ENCODE assay signal across 23 cellular contexts in the genomic region with DNA sequence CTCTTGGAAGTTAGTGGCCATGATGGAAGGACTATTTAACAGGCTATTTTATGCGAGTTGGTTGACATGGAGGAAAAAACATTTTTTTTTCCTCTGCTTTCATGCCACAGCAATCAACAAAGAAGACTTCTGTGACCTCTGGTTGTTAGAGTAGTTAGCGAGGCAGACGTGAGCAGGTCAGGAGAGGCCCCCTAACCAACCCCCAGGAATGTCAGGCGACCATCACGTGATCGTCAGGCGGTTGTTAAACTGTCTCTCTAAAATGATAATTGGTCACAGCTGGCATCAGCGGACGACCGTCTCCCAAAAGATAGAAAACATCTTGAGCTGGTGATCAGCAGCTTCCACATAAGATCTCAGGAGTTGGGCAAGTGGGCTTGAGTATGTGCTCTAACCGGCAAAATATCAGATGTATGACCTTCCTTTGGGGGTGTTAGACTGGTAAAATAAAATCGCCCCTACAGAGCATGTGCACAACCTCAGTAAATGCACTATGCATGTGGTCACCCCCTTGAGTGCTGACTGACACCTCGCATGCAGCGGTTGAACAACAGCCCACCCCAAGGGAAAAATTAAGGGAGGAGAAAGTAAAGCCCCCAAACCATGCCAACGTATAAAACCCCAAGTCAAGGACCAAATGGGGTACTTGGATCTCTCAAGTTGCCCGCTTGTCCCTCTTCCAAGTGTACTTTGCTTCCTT. TPM values are rescaled to one million over a fixed set of nuclear protein-coding genes. Genes with fewer than 3 reads are reported as not detected.
DNase-seq lines count a peak whose midpoint lies in the region; ATAC-seq and TF ChIP-seq lines count a peak whose summit lies in the region.
"Had no signal": no experiment of that assay in that cellular context is flagged by ENCODE, and none has a peak within 500 bp of the region (broad histone marks: within the 10 kb centered on the region; RNA-seq: fewer than 3 reads in every experiment).

No MANE protein-coding gene starts in this region.

- 38% methylated on average over 14 of the region's 16 CpGs for WGBS in mesenchymal stem cell

- POLR2A ChIA-PET in WTC11 (lab: Charles Lee), result no interaction called here

- H3K27ac ChIP-seq in mesenchymal stem cell (ENCODE audit: low read length, poor library complexity, severe bottlenecking), result no peak overlapping the region
- H3K27ac ChIP-seq in vagina, result peak overlapping the region; percentile 48
- H3K27ac ChIP-seq: ovary, thoracic aorta had no signal

- H2AK5ac ChIP-seq in mesenchymal stem cell (ENCODE audit: low read length, severe bottlenecking), result no peak overlapping the region

- no peak overlapping the region for H4K91ac ChIP-seq in mesenchymal stem cell (ENCODE audit: low read length)

- no peak overlapping the region for H3K4ac ChIP-seq in mesenchymal stem cell (ENCODE audit: low read depth in 1 of 2, low read length in 2 of 2)

- H3K4me3 Mint-ChIP-seq in WTC11 (no peak overlapping the region), chondrocyte (ENCODE audit: unreplicated experiment) (no peak overlapping the region)
- H3K4me3 Mint-ChIP-seq: CD4-positive, CD25-positive, alpha-beta regulatory T cell had no signal

- DNase-seq in NCI-H2171 treated with DMSO at 0.1 percent for 48 hours (lab: John Stamatoyannopoulos, UW), result peak; percentile 27
- no peak for DNase-seq in NCI-H2171 (lab: John Stamatoyannopoulos, UW)
- DNase-seq in WTC11 (ENCODE audit: low spot score), result no peak
- peak; percentile 55 for DNase-seq in mesenchymal stem cell
- DNase-seq in vagina (ENCODE audit: extremely low spot score in 2 of 2), result no peak
- DNase-seq in activated effector memory CD4-positive, alpha-beta T cell treated with anti-CD3 and anti-CD28 coated beads, Interleukin-2, amount 50 U/mL, for 16 hours, result no peak
- no peak for DNase-seq in chondrocyte (ENCODE audit: low spot score)
- DNase-seq: 8988T; activated CD4-positive, alpha-beta T cell treated with anti-CD3 and anti-CD28 coated beads for 1 hour; amniotic stem cell; CD4-positive, CD25-positive, alpha-beta regulatory T cell; central memory CD4-positive, alpha-beta T cell; DMS79; effector memory CD4-positive, alpha-beta T cell; left cardiac atrium; NCI-H187; NCI-H524; ovary; SIG-M5; small intestine; T-helper 9 cell had no signal

- H3K9me3 Mint-ChIP-seq in WTC11 (no peaks in the 10 kb centered on the region), chondrocyte (ENCODE audit: low read depth) (no peaks in the 10 kb centered on the region)

- no peak overlapping the region for H2BK120ac ChIP-seq in mesenchymal stem cell (ENCODE audit: low read depth, low read length)

- H3K4me2 ChIP-seq in mesenchymal stem cell (ENCODE audit: low read length, poor library complexity, severe bottlenecking), result no peak overlapping the region

- H3K27ac Mint-ChIP-seq in WTC11 (no peak overlapping the region), chondrocyte (ENCODE audit: unreplicated experiment) (no peak overlapping the region)
- H3K27ac Mint-ChIP-seq: CD4-positive, CD25-positive, alpha-beta regulatory T cell had no signal

- intact Hi-C loops in vagina (cut with DNase I), result no loop called here

- peak overlapping the region; percentile 30 to 48 for H3K18ac ChIP-seq in mesenchymal stem cell (ENCODE audit: low read depth in 1 of 2, low read length in 2 of 2)

- H3K14ac ChIP-seq in mesenchymal stem cell (ENCODE audit: low read length in 2 of 2), result no peak overlapping the region

- H2BK5ac ChIP-seq in mesenchymal stem cell (ENCODE audit: low read depth, low read length, poor library complexity, severe bottlenecking), result no peak overlapping the region

- peak overlapping the region; percentile 17 for H4K8ac ChIP-seq in mesenchymal stem cell (ENCODE audit: low read length)

- H3K9me3 ChIP-seq in mesenchymal stem cell (ENCODE audit: control insufficient read depth, low read length), result no peaks in the 10 kb centered on the region
- H3K9me3 ChIP-seq in vagina, result no peaks in the 10 kb centered on the region
- H3K9me3 ChIP-seq: ovary, thoracic aorta had no signal

- CTCF ChIA-PET in WTC11 (lab: Charles Lee), result interaction anchor here (1.4 to 1.5 kb wide), 2 partner anchors 9 to 120 kb away, joined by 4 to 6 read pairs; no protein-coding TSS in a partner anchor

- H3K4me1 ChIP-seq in mesenchymal stem cell (ENCODE audit: control insufficient read depth, insufficient read depth, low read depth, low read length) (no peaks in the 10 kb centered on the region), vagina (peaks cover 16% of the 10 kb centered on the region)

- H3K4me3 ChIP-seq in mesenchymal stem cell (ENCODE audit: insufficient read depth in 1 of 2, low read depth in 1 of 2, low read length in 2 of 2) (peak overlapping the region in 1 of 2 experiments; percentile 19), vagina (no peak overlapping the region)
- H3K4me3 ChIP-seq: ovary, thoracic aorta had no signal

- H3K27me3 Mint-ChIP-seq in WTC11 (ENCODE audit: low read depth) (peaks cover 4% of the 10 kb centered on the region), chondrocyte (ENCODE audit: low read depth) (peaks cover 7% of the 10 kb centered on the region)

- H3K23ac ChIP-seq in mesenchymal stem cell (ENCODE audit: low read length in 2 of 2), result no peak overlapping the region

- H3K79me1 ChIP-seq in mesenchymal stem cell (replicated peaks; ENCODE audit: low read length, poor library complexity, severe bottlenecking), result no peaks in the 10 kb centered on the region

- ATAC-seq in WTC11 (peak; percentile 43), GM18909 (IDR thresholded peaks at IDR 0.05; ENCODE audit: poor library complexity, unreplicated experiment) (no peak)
- ATAC-seq: left cardiac atrium had no signal

- H3K9ac ChIP-seq in mesenchymal stem cell (ENCODE audit: low read length), result peak overlapping the region; percentile 43

- H3K27me3 ChIP-seq in mesenchymal stem cell (ENCODE audit: control insufficient read depth in 1 of 2, insufficient read depth in 1 of 2, low read length in 2 of 2) (peaks cover 0 to 4% of the 10 kb centered on the region in 2 experiments), vagina (no peaks in the 10 kb centered on the region)
- H3K27me3 ChIP-seq: ovary had no signal

- no peak overlapping the region for H2AFZ ChIP-seq in mesenchymal stem cell (ENCODE audit: low read depth, low read length)

- no peak for TF ChIP-seq POLR2A in vagina (IDR thresholded peaks at IDR 0.05)

- H2BK12ac ChIP-seq in mesenchymal stem cell (ENCODE audit: low read length in 2 of 2), result peak overlapping the region in 1 of 2 experiments; percentile 42

- TF ChIP-seq CTCF in WTC11 (IDR thresholded peaks at IDR 0.05) (no peak), vagina (IDR thresholded peaks at IDR 0.05) (no peak), chondrocyte (IDR thresholded peaks at IDR 0.05) (no peak)

- H2BK15ac ChIP-seq in mesenchymal stem cell (ENCODE audit: low read depth, poor library complexity, severe bottlenecking), result peak overlapping the region; percentile 36

- no peaks in the 10 kb centered on the region for H3K36me3 Mint-ChIP-seq in WTC11
- H3K36me3 Mint-ChIP-seq in chondrocyte (ENCODE audit: low read depth), result no peaks in the 10 kb centered on the region
- H3K36me3 Mint-ChIP-seq: CD4-positive, CD25-positive, alpha-beta regulatory T cell had no signal

- H3K36me3 ChIP-seq in mesenchymal stem cell (ENCODE audit: control insufficient read depth in 1 of 2, insufficient read depth in 2 of 2, low read depth in 1 of 2, low read length in 2 of 2) (no peaks in the 10 kb centered on the region), vagina (no peaks in the 10 kb centered on the region)
- H3K36me3 ChIP-seq: ovary, thoracic aorta had no signal

- H3K4me1 Mint-ChIP-seq in WTC11 (peaks cover 30% of the 10 kb centered on the region), chondrocyte (ENCODE audit: low read depth) (peaks cover 6% of the 10 kb centered on the region)

TF ChIP-seq in WTC11, 78 proteins besides CTCF, POLR2A, EP300 and RAD21:
- TF ChIP-seq, protein P1, sequence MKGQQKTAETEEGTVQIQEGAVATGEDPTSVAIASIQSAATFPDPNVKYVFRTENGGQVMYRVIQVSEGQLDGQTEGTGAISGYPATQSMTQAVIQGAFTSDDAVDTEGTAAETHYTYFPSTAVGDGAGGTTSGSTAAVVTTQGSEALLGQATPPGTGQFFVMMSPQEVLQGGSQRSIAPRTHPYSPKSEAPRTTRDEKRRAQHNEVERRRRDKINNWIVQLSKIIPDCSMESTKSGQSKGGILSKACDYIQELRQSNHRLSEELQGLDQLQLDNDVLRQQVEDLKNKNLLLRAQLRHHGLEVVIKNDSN (CRISPR knock-in tag; IDR thresholded peaks at IDR 0.05), result 0 out of 2 replicates have a peak, but pooled peaks have one; percentile 50
- no peak for TF ChIP-seq SMAD3 (CRISPR knock-in tag; IDR thresholded peaks at IDR 0.05; ENCODE audit: borderline replicate concordance)
- TF ChIP-seq, protein P2, sequence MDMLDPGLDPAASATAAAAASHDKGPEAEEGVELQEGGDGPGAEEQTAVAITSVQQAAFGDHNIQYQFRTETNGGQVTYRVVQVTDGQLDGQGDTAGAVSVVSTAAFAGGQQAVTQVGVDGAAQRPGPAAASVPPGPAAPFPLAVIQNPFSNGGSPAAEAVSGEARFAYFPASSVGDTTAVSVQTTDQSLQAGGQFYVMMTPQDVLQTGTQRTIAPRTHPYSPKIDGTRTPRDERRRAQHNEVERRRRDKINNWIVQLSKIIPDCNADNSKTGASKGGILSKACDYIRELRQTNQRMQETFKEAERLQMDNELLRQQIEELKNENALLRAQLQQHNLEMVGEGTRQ (CRISPR knock-in tag; IDR thresholded peaks at IDR 0.05), result peak; percentile 43; the same call in 1 of the 2 replicates

RNA-seq across cellular contexts. Expression of a gene that starts 20.9 kb away (rescaled TPM):
- 36.4 to 42.8 TPM (median 42.6 TPM) in 3 replicates for total RNA-seq in WTC11 (2021)
- 7.0 TPM for polyA plus RNA-seq in mesenchymal stem cell (2013, experiment 1 of 2)
- polyA plus RNA-seq in mesenchymal stem cell (2013, experiment 2 of 2), result 8.4 TPM
- 13.5 TPM for total RNA-seq in vagina
- 11.0 to 13.6 TPM (median 12.4 TPM) in 3 replicates for total RNA-seq in chondrocyte

Comparison
In these comparisons a context has a peak if more than half of its experiments do, and no peak if none do; other contexts are left out.
1. DNase-seq: peak in NCI-H2171 treated with DMSO at 0.1 percent for 48 hours (single experiment) and mesenchymal stem cell (single experiment); none in NCI-H2171 (single experiment), WTC11 (single experiment), vagina (0 of 2), activated effector memory CD4-positive, alpha-beta T cell treated with anti-CD3 and anti-CD28 coated beads, Interleukin-2, amount 50 U/mL, for 16 hours (single experiment) and chondrocyte (single experiment).